In the genomic region with DNA sequence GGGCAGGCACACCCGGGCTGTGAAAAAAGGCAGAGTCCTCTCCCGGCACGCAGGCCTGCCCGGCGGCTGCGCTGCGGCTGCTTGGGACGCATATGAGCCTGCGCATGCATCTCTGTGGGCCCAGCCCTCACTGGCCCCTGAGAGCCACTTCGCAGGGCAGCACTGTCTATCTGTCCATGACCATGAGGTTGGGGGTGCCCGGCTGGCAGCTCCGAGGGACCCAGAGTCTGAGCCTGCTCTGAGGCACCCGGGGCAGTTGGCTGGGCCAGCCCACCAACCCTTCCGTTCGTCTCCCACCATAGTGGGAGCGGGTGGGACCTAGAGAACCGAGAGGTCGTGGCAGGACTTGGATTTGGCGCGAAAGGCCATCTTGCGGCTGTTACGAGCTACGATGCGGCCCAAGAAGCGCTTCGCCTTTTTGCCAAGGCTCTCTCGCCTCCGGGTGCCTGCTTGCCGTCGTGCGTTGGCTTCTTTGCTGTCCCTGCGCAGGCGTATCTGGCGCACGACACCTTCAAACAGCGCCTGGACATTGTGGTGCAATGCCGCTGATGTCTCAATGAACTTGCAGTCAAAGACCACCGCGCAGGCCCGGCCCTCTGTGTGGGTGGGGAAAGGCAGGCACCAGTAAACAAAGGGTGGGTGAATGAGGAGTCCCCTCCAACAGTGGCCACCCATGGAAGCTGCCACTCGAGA, we compare ENCODE assay signal across 18 cellular contexts. TPM values are rescaled to one million over a fixed set of nuclear protein-coding genes. Genes with fewer than 3 reads are reported as not detected.
"Had no signal": no experiment of that assay in that cellular context is flagged by ENCODE, and none has a peak within 500 bp of the region (broad histone marks: within the 10 kb centered on the region; RNA-seq: fewer than 3 reads in every experiment).

No MANE protein-coding gene starts in this region.

- DNase-seq: activated CD4-positive, alpha-beta T cell treated with anti-CD3 and anti-CD28 coated beads for 36 hours; activated naive CD4-positive, alpha-beta T cell treated with Interleukin-2 at 50 U/mL for 16 hours; activated naive CD8-positive, alpha-beta T cell treated with anti-CD3 and anti-CD28 coated beads, Interleukin-2, amount 50 U/mL, for 24 hours; effector CD4-positive, alpha-beta T cell; nephron progenitor cell; substantia nigra; T1000; upper lobe of right lung had no signal

- H3K36me3 ChIP-seq: upper lobe of right lung had no signal

- H3K9me3 ChIP-seq: upper lobe of right lung had no signal

- ATAC-seq: activated CD4-positive, alpha-beta T cell treated with anti-CD3 and anti-CD28 coated beads for 36 hours; activated naive CD8-positive, alpha-beta T cell treated with anti-CD3 and anti-CD28 coated beads, Interleukin-2, amount 50 U/mL, for 24 hours; left lobe of liver; stimulated activated memory B cell treated with anti-CD40 and anti-IgM and Interleukin-4, amounts not matched to agents 10 μg/mL and 1 μg/mL and 100 μg/mL, for 72 hours; upper lobe of right lung had no signal

- H3K27ac Mint-ChIP-seq: activated CD4-positive, alpha-beta T cell treated with anti-CD3 and anti-CD28 coated beads for 36 hours; activated naive CD8-positive, alpha-beta T cell treated with anti-CD3 and anti-CD28 coated beads, Interleukin-2, amount 50 U/mL, for 24 hours; activated T-helper 1 cell treated with anti-CD3 and anti-CD28 coated beads, Interleukin-12 subunit alpha, Interleukin-12 subunit beta, Interleukin-2, Interleukin-4 antibody, amounts not matched to agents 30 ng/mL and 10 ng/mL and 1 ng/mL, durations not matched to agents 14 hours and 24 hours and 36 hours; nephron progenitor cell; stimulated activated memory B cell treated with anti-CD40 and anti-IgM and Interleukin-4, amounts not matched to agents 10 μg/mL and 1 μg/mL and 100 μg/mL, for 72 hours had no signal

- FAIRE-seq: astrocyte, colon, endothelial cell of umbilical vein had no signal

- H3K36me3 Mint-ChIP-seq: stimulated activated memory B cell treated with anti-CD40 and anti-IgM and Interleukin-4, amounts not matched to agents 10 μg/mL and 1 μg/mL and 100 μg/mL, for 72 hours had no signal

- H3K27ac ChIP-seq: upper lobe of right lung had no signal

- H3K9me3 Mint-ChIP-seq: activated naive CD8-positive, alpha-beta T cell treated with anti-CD3 and anti-CD28 coated beads, Interleukin-2, amount 50 U/mL, for 24 hours; activated T-helper 1 cell treated with anti-CD3 and anti-CD28 coated beads, Interleukin-12 subunit alpha, Interleukin-12 subunit beta, Interleukin-2, Interleukin-4 antibody, amounts not matched to agents 30 ng/mL and 10 ng/mL and 1 ng/mL, durations not matched to agents 14 hours and 24 hours and 36 hours; nephron progenitor cell; stimulated activated memory B cell treated with anti-CD40 and anti-IgM and Interleukin-4, amounts not matched to agents 10 μg/mL and 1 μg/mL and 100 μg/mL, for 72 hours had no signal

- H3K4me3 Mint-ChIP-seq: activated CD4-positive, alpha-beta T cell treated with anti-CD3 and anti-CD28 coated beads for 36 hours; activated naive CD8-positive, alpha-beta T cell treated with anti-CD3 and anti-CD28 coated beads, Interleukin-2, amount 50 U/mL, for 24 hours; activated T-helper 1 cell treated with anti-CD3 and anti-CD28 coated beads, Interleukin-12 subunit alpha, Interleukin-12 subunit beta, Interleukin-2, Interleukin-4 antibody, amounts not matched to agents 30 ng/mL and 10 ng/mL and 1 ng/mL, durations not matched to agents 14 hours and 24 hours and 36 hours; nephron progenitor cell; stimulated activated memory B cell treated with anti-CD40 and anti-IgM and Interleukin-4, amounts not matched to agents 10 μg/mL and 1 μg/mL and 100 μg/mL, for 72 hours had no signal

RNA-seq across cellular contexts. Expression of gene CDH16, which starts 3.2 kb away (rescaled TPM):
- total RNA-seq: activated CD4-positive, alpha-beta T cell treated with anti-CD3 and anti-CD28 coated beads for 36 hours; activated T-helper 1 cell treated with anti-CD3 and anti-CD28 coated beads, Interleukin-12 subunit alpha, Interleukin-12 subunit beta, Interleukin-2, Interleukin-4 antibody, amounts not matched to agents 30 ng/mL and 10 ng/mL and 1 ng/mL, durations not matched to agents 14 hours and 24 hours and 36 hours; astrocyte; endothelial cell of umbilical vein; glomerular endothelial cell; left lobe of liver; mesenteric fat pad; osteocyte; SK-MEL-5; upper lobe of right lung had no signal
- polyA plus RNA-seq: endothelial cell of umbilical vein had no signal

RNA-seq across cellular contexts. Expression of gene RRAD, which starts 3.4 kb away (rescaled TPM):
- total RNA-seq: SK-MEL-5 had no signal

RNA-seq across cellular contexts. Expression of gene CES3, which starts 39.2 kb away (rescaled TPM):
- total RNA-seq: endothelial cell of umbilical vein had no signal
